8 cellular contexts compared by ENCODE assay signal in genomic region chr2:117771969-117772630, GRCh38. TPM values are rescaled to one million over a fixed set of nuclear protein-coding genes. Genes with fewer than 3 reads are reported as not detected.
A peak's percentile ranks its signal among the peaks of the same experiment; 100 is the strongest.
DNase-seq lines count a peak whose midpoint lies in the region; TF ChIP-seq lines count a peak whose summit lies in the region.

No MANE protein-coding gene starts in this region.

- DNase-seq in AG09319 (ENCODE audit: extremely low read depth, low read depth): peak; percentile 7
- peak; percentile 54 for DNase-seq in HT-29 (ENCODE audit: low spot score)
- DNase-seq in RKO (ENCODE audit: low spot score): peak; percentile 64
- DNase-seq in globus pallidus (ENCODE audit: low spot score): peak; percentile 14
- DNase-seq in amygdala (lab: John Stamatoyannopoulos, UW): no peak
- no peak for DNase-seq in ureter (ENCODE audit: low spot score)
- no peak for DNase-seq in D341Med (ENCODE audit: low spot score)
- no peak for DNase-seq in T-helper 1 cell

- peak; percentile 36 for TF ChIP-seq CTCF in AG09319 (IDR thresholded peaks at IDR 0.05; ENCODE audit: low read depth, low read length)

RNA-seq across cellular contexts. Expression of gene DDX18, which starts 42.4 kb away (rescaled TPM):
- 28.5 and 33.2 TPM in 2 replicates for total RNA-seq in HT-29 (2014; rRNA removed; shearing (Covaris generic))
- total RNA-seq in ureter: 79.7 TPM

Comparison
In these comparisons a context has a peak if more than half of its experiments do, and no peak if none do; other contexts are left out.
1. DNase-seq: peak in AG09319 (single experiment), HT-29 (single experiment), RKO (single experiment) and globus pallidus (single experiment); none in amygdala (0 of 56), ureter (single experiment), D341Med (single experiment) and T-helper 1 cell (0 of 5).